In the genomic region with DNA sequence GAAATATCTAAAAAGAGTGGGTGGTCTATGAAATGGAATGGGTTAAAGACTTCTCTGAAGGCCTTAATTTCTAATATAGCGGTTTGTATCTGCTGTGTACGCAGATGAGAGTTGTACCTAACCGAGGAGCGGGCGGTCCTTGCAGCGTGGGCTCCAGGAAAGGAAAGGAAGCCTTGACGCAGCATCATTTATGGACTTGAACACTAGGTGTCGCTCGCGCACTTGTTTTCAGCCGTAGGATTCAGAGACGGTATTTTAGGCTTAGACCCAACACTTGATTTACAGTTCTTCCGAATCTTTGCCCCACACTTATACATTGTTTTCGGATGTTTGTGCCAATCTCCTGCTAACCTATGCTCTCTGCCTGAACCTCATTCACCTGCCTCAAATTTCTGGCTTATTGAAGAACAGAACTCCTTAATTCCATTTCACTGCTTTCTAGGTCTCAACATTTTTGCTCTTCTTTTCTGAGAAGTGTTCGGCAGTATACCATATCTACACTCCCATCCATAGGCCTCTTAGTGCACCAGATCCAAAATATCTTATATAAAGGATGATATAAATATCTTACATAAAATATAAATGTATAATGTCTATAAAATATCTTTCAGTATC, we compare ENCODE assay signal across 8 cellular contexts. TPM values are rescaled to one million over a fixed set of nuclear protein-coding genes. Genes with fewer than 3 reads are reported as not detected.
A peak's percentile ranks its signal among the peaks of the same experiment; 100 is the strongest.
DNase-seq lines count a peak whose midpoint lies in the region; ATAC-seq and TF ChIP-seq lines count a peak whose summit lies in the region.

No MANE protein-coding gene starts in this region.

- peaks cover 6% of the 10 kb centered on the region for H3K4me1 Mint-ChIP-seq in nephron progenitor cell

- peaks cover 0 to 4% (median 2%) of the 10 kb centered on the region in 4 donors for H3K9me3 ChIP-seq in esophagus muscularis mucosa

- H3K4me3 Mint-ChIP-seq in nephron progenitor cell = no peak overlapping the region

- H3K27me3 ChIP-seq in esophagus muscularis mucosa = no peaks in the 10 kb centered on the region

- H3K27ac Mint-ChIP-seq in nephron progenitor cell = no peak overlapping the region

- TF ChIP-seq EP300 in esophagus muscularis mucosa (IDR thresholded peaks at IDR 0.05) = no peak

- H3K27ac ChIP-seq in esophagus muscularis mucosa (replicated peaks in 1 of 4) = no peak overlapping the region

- intact Hi-C loops in esophagus muscularis mucosa (cut with DNase I) = loop anchor here (5.0 kb wide), 1 partner anchor 714 kb away; no protein-coding TSS in a partner anchor

- H3K36me3 Mint-ChIP-seq in nephron progenitor cell (ENCODE audit: low read depth) = peaks cover 3% of the 10 kb centered on the region

- 6% methylated on average over 15 of the region's 15 CpGs for WGBS in esophagus muscularis mucosa

- no peak for TF ChIP-seq POLR2A in esophagus muscularis mucosa (IDR thresholded peaks at IDR 0.05; ENCODE audit: low read depth)

- peak; percentile 97 for ATAC-seq in GM21529 (IDR thresholded peaks at IDR 0.05; ENCODE audit: unreplicated experiment)

- peaks cover 14% of the 10 kb centered on the region for H3K9me3 Mint-ChIP-seq in nephron progenitor cell

- H3K4me3 ChIP-seq in esophagus muscularis mucosa = peak overlapping the region in 1 of 4 donors; percentile 20

- peak; percentile 48 for DNase-seq in DMS79 treated with DMSO at 0.1 percent for 48 hours (lab: John Stamatoyannopoulos, UW)
- DNase-seq in HuH-7.5 (ENCODE audit: low spot score) = peak; percentile 30
- peak; percentile 50 for DNase-seq in OCI-M2 (lab: John Stamatoyannopoulos, UW; ENCODE audit: unreplicated experiment)
- DNase-seq in activated T-cell treated with anti-CD3 and anti-CD28 coated beads for 4 hours = peak; percentile 57
- DNase-seq in esophagus muscularis mucosa (ENCODE audit: extremely low spot score) = no peak
- peak; percentile 86 for DNase-seq in nephron progenitor cell
- peak; percentile 46 for DNase-seq in stimulated activated naive CD4-positive, alpha-beta T cell treated with Interleukin-2 at 50 U/mL for 16 hours (lab: John Stamatoyannopoulos, UW)

- H3K4me1 ChIP-seq in esophagus muscularis mucosa = peaks cover 0 to 8% (median 1%) of the 10 kb centered on the region in 4 donors

- TF ChIP-seq CTCF in esophagus muscularis mucosa (IDR thresholded peaks at IDR 0.05) (peak; percentile 55 to 80 (median 76)), nephron progenitor cell (IDR thresholded peaks at IDR 0.05) (peak; percentile 85)

- no peaks in the 10 kb centered on the region for H3K36me3 ChIP-seq in esophagus muscularis mucosa

- H3K27me3 Mint-ChIP-seq in nephron progenitor cell (ENCODE audit: low read depth, poor library complexity) = peaks cover 13% of the 10 kb centered on the region

RNA-seq across cellular contexts. Expression of a gene that starts 48.9 kb away (rescaled TPM):
- total RNA-seq in esophagus muscularis mucosa = 1 to 10 TPM; 2.9 to 7.2 (median 5.5) TPM
